8 cellular contexts compared by ENCODE assay signal in genomic region chr16:30567991-30568638, GRCh38. TPM values are rescaled to one million over a fixed set of nuclear protein-coding genes. Genes with fewer than 3 reads are reported as not detected.
DNase-seq lines count a peak whose midpoint lies in the region; ATAC-seq, FAIRE-seq and TF ChIP-seq lines count a peak whose summit lies in the region.

No MANE protein-coding gene starts in this region.

- WGBS in small intestine, 3 donors = 49 to 78% (median 57%) methylated on average over 6 of the region's 6 CpGs
- WGBS in pancreas, 2 donors = 62 to 66% methylated on average over 6 of the region's 6 CpGs

- H3K9me3 ChIP-seq in CD8-positive, alpha-beta T cell (ENCODE audit: low read length) = no peaks in the 10 kb centered on the region
- H3K9me3 ChIP-seq in small intestine (ENCODE audit: control insufficient read depth, low read depth) (no peaks in the 10 kb centered on the region), pancreas (no peaks in the 10 kb centered on the region)

- H3K4me1 Mint-ChIP-seq in CD8-positive, alpha-beta T cell (ENCODE audit: low read depth) = peaks cover 29% of the 10 kb centered on the region
- H3K4me1 Mint-ChIP-seq in HFFc6 (ENCODE audit: low read depth) (peaks cover 15% of the 10 kb centered on the region), chondrocyte (ENCODE audit: low read depth) (peaks cover 16% of the 10 kb centered on the region)

- POLR2A ChIA-PET in CD8-positive, alpha-beta T cell (lab: Charles Lee) = interaction anchor here (0.6 to 2.5 kb wide), 5 partner anchors 10 to 751 kb away, joined by 3 to 14 read pairs (median 3); partner anchors contain the start of genes DCTPP1 and ZNF764

- H3K36me3 Mint-ChIP-seq in CD8-positive, alpha-beta T cell = peaks cover 5% of the 10 kb centered on the region
- H3K36me3 Mint-ChIP-seq in HFFc6 (ENCODE audit: low read depth) (no peaks in the 10 kb centered on the region), chondrocyte (ENCODE audit: low read depth) (no peaks in the 10 kb centered on the region)

- H3K27ac Mint-ChIP-seq in CD8-positive, alpha-beta T cell = peak overlapping the region; percentile 99
- peak overlapping the region; percentile 64 for H3K27ac Mint-ChIP-seq in HFFc6
- peak overlapping the region; percentile 32 for H3K27ac Mint-ChIP-seq in chondrocyte (ENCODE audit: unreplicated experiment)

- FAIRE-seq in small intestine (lab: Jason Lieb, UNC) (no peak), pancreas (lab: Jason Lieb, UNC) (no peak)

- H3K27me3 Mint-ChIP-seq in CD8-positive, alpha-beta T cell (ENCODE audit: low read depth) = no peaks in the 10 kb centered on the region
- H3K27me3 Mint-ChIP-seq in HFFc6 (ENCODE audit: insufficient read depth) = peaks cover 4% of the 10 kb centered on the region
- H3K27me3 Mint-ChIP-seq in chondrocyte (ENCODE audit: low read depth) = no peaks in the 10 kb centered on the region

- peak overlapping the region; percentile 63 for H3K27ac ChIP-seq in CD8-positive, alpha-beta T cell (ENCODE audit: low read depth, low read length)
- H3K27ac ChIP-seq in small intestine (ENCODE audit: low read depth in 1 of 2, low read length in 1 of 2) = peak overlapping the region; percentile 8 to 71
- H3K27ac ChIP-seq in pancreas = peak overlapping the region in 2 of 4 donors; percentile 33 to 47

- peak; percentile 35 for ATAC-seq in CD8-positive, alpha-beta T cell
- ATAC-seq in pancreas = no peak
- ATAC-seq in HG02938 (IDR thresholded peaks at IDR 0.05; ENCODE audit: unreplicated experiment) = no peak

- no peaks in the 10 kb centered on the region for H3K36me3 ChIP-seq in CD8-positive, alpha-beta T cell (ENCODE audit: insufficient read depth, low read length)
- H3K36me3 ChIP-seq in small intestine (ENCODE audit: control insufficient read depth in 2 of 2, insufficient read depth in 2 of 2, low read length in 2 of 2) = no peaks in the 10 kb centered on the region
- no peaks in the 10 kb centered on the region for H3K36me3 ChIP-seq in pancreas

- intact Hi-C loops in CD8-positive, alpha-beta T cell (cut with DNase I, micrococcal nuclease) = no loop called here
- intact Hi-C loops in pancreas (cut with DNase I) = no loop called here

- peak overlapping the region; percentile 26 for H3K4me3 ChIP-seq in CD8-positive, alpha-beta T cell (ENCODE audit: low read depth, low read length)
- H3K4me3 ChIP-seq in small intestine (ENCODE audit: low read depth in 1 of 2, low read length in 2 of 2) = no peak overlapping the region
- H3K4me3 ChIP-seq in pancreas = no peak overlapping the region

- no peaks in the 10 kb centered on the region for H3K9me3 Mint-ChIP-seq in CD8-positive, alpha-beta T cell
- no peaks in the 10 kb centered on the region for H3K9me3 Mint-ChIP-seq in HFFc6
- H3K9me3 Mint-ChIP-seq in chondrocyte (ENCODE audit: low read depth) = no peaks in the 10 kb centered on the region

- peaks cover 40% of the 10 kb centered on the region for H3K4me1 ChIP-seq in CD8-positive, alpha-beta T cell (ENCODE audit: insufficient read depth, low read length)
- H3K4me1 ChIP-seq in small intestine (ENCODE audit: control insufficient read depth in 2 of 2, insufficient read depth in 1 of 2, low read depth in 1 of 2, low read length in 1 of 2) = no peaks in the 10 kb centered on the region
- H3K4me1 ChIP-seq in pancreas = peaks cover 0 to 12% (median 11%) of the 10 kb centered on the region in 3 donors

- CTCF ChIA-PET in CD8-positive, alpha-beta T cell (lab: Charles Lee) = interaction anchor here (0.9 to 2.2 kb wide), 4 partner anchors 9 to 138 kb away, joined by 3 to 5 read pairs (median 4); partner anchors contain the start of genes DCTPP1 and ZNF764

- DNase-seq in CD8-positive, alpha-beta T cell = peak in 5 of 7 experiments; percentile 27 to 59 (median 49)
- peak; percentile 70 for DNase-seq in HFFc6
- DNase-seq in RPMI7951 (ENCODE audit: low read depth) = peak; percentile 76
- DNase-seq in chondrocyte (ENCODE audit: low spot score) = no peak
- no peak for DNase-seq in small intestine
- no peak for DNase-seq in cerebellar cortex (ENCODE audit: low spot score)
- no peak for DNase-seq in pancreas

- TF ChIP-seq CTCF in CD8-positive, alpha-beta T cell (IDR thresholded peaks at IDR 0.05) = no peak
- no peak for TF ChIP-seq CTCF in HFFc6 (IDR thresholded peaks at IDR 0.05)
- no peak for TF ChIP-seq CTCF in chondrocyte (IDR thresholded peaks at IDR 0.05)
- TF ChIP-seq CTCF in pancreas (IDR thresholded peaks at IDR 0.05) = no peak

- H3K4me3 Mint-ChIP-seq in CD8-positive, alpha-beta T cell = peak overlapping the region; percentile 82
- H3K4me3 Mint-ChIP-seq in HFFc6 (no peak overlapping the region), chondrocyte (ENCODE audit: unreplicated experiment) (no peak overlapping the region)

- no peaks in the 10 kb centered on the region for H3K27me3 ChIP-seq in CD8-positive, alpha-beta T cell (ENCODE audit: insufficient read depth, low read length)
- H3K27me3 ChIP-seq in small intestine (ENCODE audit: control insufficient read depth in 2 of 2, insufficient read depth in 2 of 2, low read length in 2 of 2) = no peaks in the 10 kb centered on the region
- H3K27me3 ChIP-seq in pancreas = no peaks in the 10 kb centered on the region

RNA-seq across cellular contexts. Expression of gene ZNF688, which starts 3.4 kb away (rescaled TPM):
- 1 to 10 TPM; 6.1 to 7.1 TPM for total RNA-seq in CD8-positive, alpha-beta T cell
- 10 to 100 TPM in 1 of 6 experiments, 1 to 10 TPM in 5; 5.9 to 10.4 (median 7.6) TPM for total RNA-seq in HFFc6 (2021; fragmentation: NEBNext Ultra II Directional; extraction: Animal tissue kit (Norgen Biotek cat#: 25700))
- total RNA-seq in RPMI7951 (2014; rRNA removed; shearing (Covaris generic)) = 6.4 and 6.7 TPM in 2 replicates
- total RNA-seq in chondrocyte = 11.7 to 15.0 TPM (median 13.7 TPM) in 3 replicates
- 10 to 100 TPM; 16.3 to 46.7 (median 32.4) TPM for polyA plus RNA-seq in small intestine
- 10 to 100 TPM in 2 of 6 donors, 1 to 10 TPM in 4; 7.6 to 11.3 (median 9.6) TPM for total RNA-seq in pancreas
- polyA plus RNA-seq in pancreas = 10 to 100 TPM; 24.3 to 26.4 TPM

RNA-seq across cellular contexts. Expression of gene ZNF764, which starts 9.9 kb away (rescaled TPM):
- 10 to 100 TPM; 15.0 to 15.6 TPM for total RNA-seq in CD8-positive, alpha-beta T cell
- total RNA-seq in HFFc6 (2021; fragmentation: NEBNext Ultra II Directional; extraction: Animal tissue kit (Norgen Biotek cat#: 25700)) = 1 to 10 TPM; 5.1 to 6.8 (median 5.7) TPM
- total RNA-seq in RPMI7951 (2014; rRNA removed; shearing (Covaris generic)) = 3.0 and 3.6 TPM in 2 replicates
- total RNA-seq in chondrocyte = 8.3 to 11.1 TPM (median 8.6 TPM) in 3 replicates
- polyA plus RNA-seq in small intestine = 1 to 10 TPM; 5.4 to 6.3 (median 6.0) TPM
- 1 to 10 TPM; 3.1 to 5.6 (median 4.0) TPM for total RNA-seq in pancreas
- 1 to 10 TPM; 4.8 to 5.4 TPM for polyA plus RNA-seq in pancreas

RNA-seq across cellular contexts. Expression of gene ZNF785, which starts 17.4 kb away (rescaled TPM):
- 1 to 10 TPM; 5.0 to 6.9 TPM for total RNA-seq in CD8-positive, alpha-beta T cell
- total RNA-seq in HFFc6 (2021; fragmentation: NEBNext Ultra II Directional; extraction: Animal tissue kit (Norgen Biotek cat#: 25700)) = 10 to 100 TPM in 3 of 6 experiments, 1 to 10 TPM in 3; 7.3 to 12.2 (median 10.1) TPM
- 2.8 and 3.9 TPM in 2 replicates for total RNA-seq in RPMI7951 (2014; rRNA removed; shearing (Covaris generic))
- total RNA-seq in chondrocyte = 17.0 to 20.2 TPM (median 17.7 TPM) in 3 replicates
- polyA plus RNA-seq in small intestine = 1 to 10 TPM; 1.9 to 6.0 (median 2.2) TPM
- 10 to 100 TPM in 1 of 6 donors, 1 to 10 TPM in 5; 7.1 to 12.1 (median 8.1) TPM for total RNA-seq in pancreas
- 1 to 10 TPM; 6.3 to 8.4 TPM for polyA plus RNA-seq in pancreas

RNA-seq across cellular contexts. Expression of gene ZNF747, which starts 33.5 kb away (rescaled TPM):
- 1 to 10 TPM; 6.2 to 6.3 TPM for total RNA-seq in CD8-positive, alpha-beta T cell
- 1 to 10 TPM; 3.2 to 4.7 (median 3.8) TPM for total RNA-seq in HFFc6 (2021; fragmentation: NEBNext Ultra II Directional; extraction: Animal tissue kit (Norgen Biotek cat#: 25700))
- 5.0 and 5.6 TPM in 2 replicates for total RNA-seq in RPMI7951 (2014; rRNA removed; shearing (Covaris generic))
- total RNA-seq in chondrocyte (3.5 to 6.7 TPM (median 6.7 TPM) in 3 replicates), pancreas (1 to 10 TPM; 2.7 to 6.0 (median 4.5) TPM)
- polyA plus RNA-seq in small intestine (1 to 10 TPM; 7.6 to 9.8 (median 7.8) TPM), pancreas (1 to 10 TPM; 5.5 to 6.9 TPM)

RNA-seq across cellular contexts. Expression of gene ZNF768, which starts 41.7 kb away (rescaled TPM):
- 1 to 10 TPM; 2.6 to 2.8 TPM for total RNA-seq in CD8-positive, alpha-beta T cell
- total RNA-seq in HFFc6 (2021; fragmentation: NEBNext Ultra II Directional; extraction: Animal tissue kit (Norgen Biotek cat#: 25700)) = 10 to 100 TPM; 19.8 to 22.8 (median 20.8) TPM
- 17.5 and 19.1 TPM in 2 replicates for total RNA-seq in RPMI7951 (2014; rRNA removed; shearing (Covaris generic))
- total RNA-seq in chondrocyte (27.6 to 30.0 TPM (median 28.6 TPM) in 3 replicates), pancreas (10 to 100 TPM; 11.7 to 21.3 (median 13.5) TPM)
- polyA plus RNA-seq in small intestine (10 to 100 TPM; 42.7 to 71.6 (median 48.9) TPM), pancreas (10 to 100 TPM; 26.7 to 31.4 TPM)

Comparison
In these comparisons a context has a peak if more than half of its experiments do, and no peak if none do; other contexts are left out.
1. DNase-seq: peak in CD8-positive, alpha-beta T cell (5 of 7), HFFc6 (single experiment) and RPMI7951 (single experiment); none in chondrocyte (single experiment), small intestine (single experiment), cerebellar cortex (single experiment) and pancreas (0 of 6).
2. H3K27ac Mint-ChIP-seq: peak in every context shown above with its lines; median percentile 99 in CD8-positive, alpha-beta T cell; 64 in HFFc6; 32 in chondrocyte.